In genomic region chr6:16471898-16472297, GRCh38 we compare ENCODE assay signal across 20 cellular contexts.
DNase-seq lines count a peak whose midpoint lies in the region; ATAC-seq and TF ChIP-seq lines count a peak whose summit lies in the region.
"Had no signal": no experiment of that assay in that cellular context is flagged by ENCODE, and none has a peak within 500 bp of the region (broad histone marks: within the 10 kb centered on the region; RNA-seq: fewer than 3 reads in every experiment).

No MANE protein-coding gene starts in this region.

- H3F3A ChIP-seq in PC-3 (ENCODE audit: low read length, unreplicated experiment): no peaks in the 10 kb centered on the region

- H3K27me3 ChIP-seq in CD4-positive, alpha-beta memory T cell (ENCODE audit: insufficient read depth, low read length): no peaks in the 10 kb centered on the region
- H3K27me3 ChIP-seq in left lung (no peaks in the 10 kb centered on the region), PC-3 (ENCODE audit: low read length) (no peaks in the 10 kb centered on the region)
- H3K27me3 ChIP-seq: gastrocnemius medialis, suprapubic skin had no signal

- no peaks in the 10 kb centered on the region for H3K79me2 ChIP-seq in PC-3 (ENCODE audit: low read length)
- H3K79me2 ChIP-seq: parathyroid adenoma had no signal

- no peak overlapping the region for H3K27ac ChIP-seq in CD4-positive, alpha-beta memory T cell (ENCODE audit: low read depth, low read length)
- H3K27ac ChIP-seq in left lung: no peak overlapping the region
- no peak overlapping the region for H3K27ac ChIP-seq in PC-3 (ENCODE audit: low read length)
- H3K27ac ChIP-seq: gastrocnemius medialis, parathyroid adenoma, suprapubic skin, VCaP had no signal

- peak overlapping the region in 1 of 8 donors; percentile 52 for H3K4me3 Mint-ChIP-seq in CD4-positive, alpha-beta memory T cell
- no peak overlapping the region for H3K4me3 Mint-ChIP-seq in activated CD8-positive, alpha-beta T cell treated with anti-CD3 and anti-CD28 coated beads for 36 hours

- CTCF ChIA-PET in CD4-positive, alpha-beta memory T cell (lab: Charles Lee; ENCODE audit: partially characterized antibody): interaction anchor here (0.8 to 2.7 kb wide), 6 partner anchors 9 to 241 kb away, joined by 3 to 8 read pairs (median 4); no protein-coding TSS in a partner anchor
- CTCF ChIA-PET in activated CD8-positive, alpha-beta T cell treated with anti-CD3 and anti-CD28 coated beads for 36 hours (lab: Charles Lee): interaction anchor here (0.8 to 3.2 kb wide), 14 partner anchors 11 to 293 kb away, joined by 3 to 13 read pairs (median 4); no protein-coding TSS in a partner anchor
- CTCF ChIA-PET in PC-3 (lab: Charles Lee): no interaction called here

- POLR2A ChIA-PET in CD4-positive, alpha-beta memory T cell (lab: Charles Lee; ENCODE audit: partially characterized antibody): interaction anchor here (1.0 to 2.9 kb wide), 4 partner anchors 10 to 290 kb away, joined by 3 to 13 read pairs (median 4); partner anchors contain the start of gene ATXN1
- POLR2A ChIA-PET in activated CD8-positive, alpha-beta T cell treated with anti-CD3 and anti-CD28 coated beads for 36 hours (lab: Charles Lee): interaction anchor here (0.6 to 3.5 kb wide), 8 partner anchors 9 to 291 kb away, joined by 3 to 16 read pairs (median 4); no protein-coding TSS in a partner anchor
- POLR2A ChIA-PET in PC-3 (lab: Charles Lee; ENCODE audit: unreplicated experiment): no interaction called here

- H3K4me3 ChIP-seq in CD4-positive, alpha-beta memory T cell (ENCODE audit: low read length in 2 of 2): no peak overlapping the region
- H3K4me3 ChIP-seq in left lung (no peak overlapping the region), PC-3 (ENCODE audit: low read length) (no peak overlapping the region)
- H3K4me3 ChIP-seq: coronary artery, gastrocnemius medialis, suprapubic skin had no signal

- no peak overlapping the region for H2AFZ ChIP-seq in PC-3 (ENCODE audit: low read length)
- H2AFZ ChIP-seq: parathyroid adenoma had no signal

- H3K9ac ChIP-seq in PC-3 (ENCODE audit: low read length): no peak overlapping the region
- H3K9ac ChIP-seq: parathyroid adenoma had no signal

- peaks cover 0 to 3% of the 10 kb centered on the region in 2 donors for H3K27me3 Mint-ChIP-seq in CD4-positive, alpha-beta memory T cell
- H3K27me3 Mint-ChIP-seq in activated CD8-positive, alpha-beta T cell treated with anti-CD3 and anti-CD28 coated beads for 36 hours: no peaks in the 10 kb centered on the region

- peaks cover 68% of the 10 kb centered on the region for H3K4me1 ChIP-seq in CD4-positive, alpha-beta memory T cell (ENCODE audit: insufficient read depth, low read length)
- peaks cover 9 to 17% of the 10 kb centered on the region in 2 donors for H3K4me1 ChIP-seq in left lung
- peaks cover 11% of the 10 kb centered on the region for H3K4me1 ChIP-seq in PC-3 (ENCODE audit: insufficient read depth, low read length)
- H3K4me1 ChIP-seq: suprapubic skin had no signal

- no peak overlapping the region for H3K4me2 ChIP-seq in PC-3 (ENCODE audit: low read length)

- H3K27ac Mint-ChIP-seq in CD4-positive, alpha-beta memory T cell: peak overlapping the region in 5 of 7 donors; percentile 10 to 95 (median 82)
- H3K27ac Mint-ChIP-seq in activated CD8-positive, alpha-beta T cell treated with anti-CD3 and anti-CD28 coated beads for 36 hours: peak overlapping the region; percentile 86

- intact Hi-C loops in CD4-positive, alpha-beta memory T cell (cut with micrococcal nuclease): no loop called here
- intact Hi-C loops in activated CD8-positive, alpha-beta T cell treated with anti-CD3 and anti-CD28 coated beads for 36 hours (cut with micrococcal nuclease): loop anchor here (5.0 kb wide), 1 partner anchor 35 kb away; no protein-coding TSS in a partner anchor
- intact Hi-C loops in left lung (cut with DNase I): no loop called here
- intact Hi-C loops in PC-3 (cut with micrococcal nuclease): no loop called here

- H4K20me1 ChIP-seq in PC-3 (ENCODE audit: low read length): 0 out of 2 replicates have a peak, but pooled peaks cover 3% of the 10 kb centered on the region

- BruUV-seq in PC-3 (replicated peaks; lab: Mats Ljungman, UMichigan): no TSS peak

- H3K9me2 ChIP-seq in PC-3 (replicated peaks; ENCODE audit: low read length): no peaks in the 10 kb centered on the region

- H3K9me3 Mint-ChIP-seq in CD4-positive, alpha-beta memory T cell: peaks cover 0 to 5% (median 0%) of the 10 kb centered on the region in 8 donors
- peaks cover 3% of the 10 kb centered on the region for H3K9me3 Mint-ChIP-seq in activated CD8-positive, alpha-beta T cell treated with anti-CD3 and anti-CD28 coated beads for 36 hours

- no peaks in the 10 kb centered on the region for H3K36me3 ChIP-seq in CD4-positive, alpha-beta memory T cell (ENCODE audit: insufficient read depth, low read length)
- H3K36me3 ChIP-seq in left lung: no peaks in the 10 kb centered on the region
- no peaks in the 10 kb centered on the region for H3K36me3 ChIP-seq in PC-3 (ENCODE audit: low read depth, low read length)
- H3K36me3 ChIP-seq: gastrocnemius medialis, suprapubic skin had no signal

- in situ Hi-C loops in KBM-7 (cut with MboI; ENCODE audit: low pct_unique_long_range_greater_than_20kb, low sequenced_read_pairs): no loop called here

- DNase-seq in CD4-positive, alpha-beta memory T cell: no peak
- no peak for DNase-seq in activated CD8-positive, alpha-beta T cell treated with anti-CD3 and anti-CD28 coated beads for 36 hours
- DNase-seq in left lung (no peak), KBM-7 (no peak), PC-3 (no peak)
- DNase-seq: erythroblast; gastrocnemius medialis; left ventricle myocardium superior; NCI-H1436 treated with DMSO at 0.1 percent for 48 hours; NK-92 treated with Interleukin-12 subunit alpha and Interleukin-12 subunit beta, amount 100 ng/mL, for 24 hours; RPMI8226; stimulated activated CD4-positive, alpha-beta T cell treated with anti-CD3 and anti-CD28 coated beads, Interleukin-2, amount 100 ng/mL, for 24 hours; SW 1271 had no signal

- H3K9me3 ChIP-seq in CD4-positive, alpha-beta memory T cell (ENCODE audit: control insufficient read depth in 1 of 2, low read length in 2 of 2): no peaks in the 10 kb centered on the region
- no peaks in the 10 kb centered on the region for H3K9me3 ChIP-seq in left lung
- H3K9me3 ChIP-seq in PC-3 (ENCODE audit: low read length): no peaks in the 10 kb centered on the region
- H3K9me3 ChIP-seq: gastrocnemius medialis, suprapubic skin had no signal

- ATAC-seq in HG02610 (IDR thresholded peaks at IDR 0.05; ENCODE audit: unreplicated experiment) (peak; percentile 4), left lung (peak; percentile 12), GM21447 (IDR thresholded peaks at IDR 0.05; ENCODE audit: unreplicated experiment) (no peak), GM21825 (IDR thresholded peaks at IDR 0.05; ENCODE audit: unreplicated experiment) (no peak), PC-3 (no peak)
- ATAC-seq in activated CD8-positive, alpha-beta T cell treated with anti-CD3 and anti-CD28 coated beads for 36 hours: no peak
- ATAC-seq: gastrocnemius medialis, left ventricle myocardium superior had no signal

- TF ChIP-seq CTCF in activated CD8-positive, alpha-beta T cell treated with anti-CD3 and anti-CD28 coated beads for 36 hours (IDR thresholded peaks at IDR 0.05): no peak
- TF ChIP-seq CTCF in left lung (IDR thresholded peaks at IDR 0.05): no peak
- TF ChIP-seq CTCF in PC-3 (conservative IDR thresholded peaks at IDR 0.05; ENCODE audit: low read depth, low read length): no peak

- H3K4me1 Mint-ChIP-seq in CD4-positive, alpha-beta memory T cell: peaks cover 57 to 82% (median 66%) of the 10 kb centered on the region in 4 donors
- H3K4me1 Mint-ChIP-seq in activated CD8-positive, alpha-beta T cell treated with anti-CD3 and anti-CD28 coated beads for 36 hours (ENCODE audit: low read depth): peaks cover 79% of the 10 kb centered on the region

- peaks cover 12 to 28% of the 10 kb centered on the region in 2 donors for H3K36me3 Mint-ChIP-seq in CD4-positive, alpha-beta memory T cell
- peaks cover 34% of the 10 kb centered on the region for H3K36me3 Mint-ChIP-seq in activated CD8-positive, alpha-beta T cell treated with anti-CD3 and anti-CD28 coated beads for 36 hours (ENCODE audit: low read depth)

Comparison
In these comparisons a context has a peak if more than half of its experiments do, and no peak if none do; other contexts are left out.
1. ATAC-seq: peak in HG02610 (single experiment) and left lung (single experiment); none in activated CD8-positive, alpha-beta T cell treated with anti-CD3 and anti-CD28 coated beads for 36 hours (single experiment), GM21447 (single experiment), GM21825 (single experiment) and PC-3 (single experiment).